Comparison of ENCODE assay signal across 17 cellular contexts in genomic region chrX:30992381-30992904, GRCh38.
DNase-seq lines count a peak whose midpoint lies in the region; ATAC-seq and TF ChIP-seq lines count a peak whose summit lies in the region.
"Had no signal": no experiment of that assay in that cellular context is flagged by ENCODE, and none has a peak within 500 bp of the region (broad histone marks: within the 10 kb centered on the region; RNA-seq: fewer than 3 reads in every experiment).

No MANE protein-coding gene starts in this region.

- intact Hi-C loops in left lung (cut with DNase I) = no loop called here

- TF ChIP-seq CTCF in left lung (IDR thresholded peaks at IDR 0.05) = no peak

- no peaks in the 10 kb centered on the region for H3K4me1 ChIP-seq in left lung
- H3K4me1 ChIP-seq: SJSA1 had no signal

- no peak; the same call in 1 of the 3 replicates for ATAC-seq in SK-N-SH treated with all-trans-retinoic acid at 6 μM for 48 hours
- peak; percentile 69 for ATAC-seq in left lung
- ATAC-seq in HG03039 (IDR thresholded peaks at IDR 0.05; ENCODE audit: unreplicated experiment) = no peak
- ATAC-seq: activated CD8-positive, alpha-beta memory T cell treated with anti-CD3 and anti-CD28 coated beads, Interleukin-2, amount 10 ng/mL, durations not matched to agents 7 days and 5 days; GM12878; stimulated activated effector memory CD8-positive, alpha-beta T cell treated with anti-CD3 and anti-CD28 coated beads, Interleukin-12 subunit alpha, Interleukin-12 subunit beta, amount 100 ng/mL, for 72 hours had no signal

- no peak overlapping the region for H3K27ac ChIP-seq in left lung
- H3K27ac ChIP-seq: GM23248, HL-60, SJSA1 had no signal

- DNase-seq in COLO829 (ENCODE audit: low spot score) (peak; percentile 70), NCI-H1092 (lab: John Stamatoyannopoulos, UW) (peak; percentile 92), left lung (no peak), dermis blood vessel endothelial cell (no peak)
- DNase-seq in activated effector memory CD4-positive, alpha-beta T cell treated with Interleukin-2 at 50 U/mL for 16 hours = no peak
- no peak for DNase-seq in stimulated activated CD4-positive, alpha-beta T cell treated with anti-CD3 and anti-CD28 coated beads, Interleukin-12 subunit alpha, Interleukin-12 subunit beta, amount 100 ng/mL, for 4 hours
- DNase-seq: activated CD8-positive, alpha-beta memory T cell treated with anti-CD3 and anti-CD28 coated beads, Interleukin-2, amount 10 ng/mL, durations not matched to agents 7 days and 5 days; GM23248; MG63; NCI-H69; stimulated activated CD4-positive, alpha-beta T cell treated with anti-CD3 and anti-CD28 coated beads, Interleukin-2, amount 100 ng/mL, for 48 hours had no signal

- no peaks in the 10 kb centered on the region for H3K9me3 ChIP-seq in left lung
- H3K9me3 ChIP-seq: MG63, SJSA1 had no signal

- H3K27me3 ChIP-seq in left lung = no peaks in the 10 kb centered on the region
- H3K27me3 ChIP-seq: MG63, SJSA1 had no signal

- H3K4me3 ChIP-seq in left lung = no peak overlapping the region
- H3K4me3 ChIP-seq: GM12878, GM23248, MG63, SJSA1 had no signal

- H3K36me3 ChIP-seq in left lung = no peaks in the 10 kb centered on the region
- H3K36me3 ChIP-seq: MG63, SJSA1 had no signal

TF ChIP-seq in SK-N-SH treated with all-trans-retinoic acid at 6 μM for 48 hours, 23 proteins besides CTCF, POLR2A, EP300 and RAD21:
- TF ChIP-seq ISL1 (CRISPR knock-in tag; IDR thresholded peaks at IDR 0.05) (peak; percentile 52), SNAI2 (CRISPR knock-in tag; IDR thresholded peaks at IDR 0.05) (no peak), POU6F1 (CRISPR knock-in tag; IDR thresholded peaks at IDR 0.05; ENCODE audit: borderline replicate concordance, low read depth) (no peak)

Comparison
In these comparisons a context has a peak if more than half of its experiments do, and no peak if none do; other contexts are left out.
1. DNase-seq: peak in COLO829 (single experiment) and NCI-H1092 (single experiment); none in left lung (0 of 2), dermis blood vessel endothelial cell (single experiment), activated effector memory CD4-positive, alpha-beta T cell treated with Interleukin-2 at 50 U/mL for 16 hours (single experiment) and stimulated activated CD4-positive, alpha-beta T cell treated with anti-CD3 and anti-CD28 coated beads, Interleukin-12 subunit alpha, Interleukin-12 subunit beta, amount 100 ng/mL, for 4 hours (single experiment).